17 cellular contexts compared by ENCODE assay signal in genomic region chr1:115665319-115665718, GRCh38. TPM values are rescaled to one million over a fixed set of nuclear protein-coding genes. Genes with fewer than 3 reads are reported as not detected.
A peak's percentile ranks its signal among the peaks of the same experiment; 100 is the strongest.
DNase-seq lines count a peak whose midpoint lies in the region; ATAC-seq lines count a peak whose summit lies in the region.
"Had no signal": no experiment of that assay in that cellular context is flagged by ENCODE, and none has a peak within 500 bp of the region (broad histone marks: within the 10 kb centered on the region; RNA-seq: fewer than 3 reads in every experiment).

No MANE protein-coding gene starts in this region.

- ATAC-seq in GM21360 (IDR thresholded peaks at IDR 0.05; ENCODE audit: unreplicated experiment) (no peak), GM21367 (IDR thresholded peaks at IDR 0.05; ENCODE audit: unreplicated experiment) (no peak)
- ATAC-seq: activated T-cell treated with anti-CD3 and anti-CD28 coated beads, Interleukin-2, amount 50 U/mL, for 4 hours; stimulated activated naive CD8-positive, alpha-beta T cell treated with anti-CD3 and anti-CD28 coated beads, Interleukin-15, amount 100 ng/mL, for 72 hours had no signal

- peak; percentile 55 for DNase-seq in NCI-H2171 treated with DMSO at 0.1 percent for 48 hours (lab: John Stamatoyannopoulos, UW)
- DNase-seq in NCI-H2171 (lab: John Stamatoyannopoulos, UW) = no peak
- peak; percentile 56 for DNase-seq in NCI-H345 treated with DMSO at 0.1 percent for 48 hours (lab: John Stamatoyannopoulos, UW; ENCODE audit: unreplicated experiment)
- DNase-seq in cerebellar cortex (ENCODE audit: low spot score) = peak; percentile 5
- DNase-seq in ureter (ENCODE audit: low spot score) = peak; percentile 85
- DNase-seq in iPS-NIHi7 (ENCODE audit: extremely low spot score) = no peak
- DNase-seq: ACHN; activated CD4-positive, alpha-beta T cell treated with anti-CD3 and anti-CD28 coated beads, Interleukin-2, amount 50 U/mL, for 4 hours; activated T-cell treated with anti-CD3 and anti-CD28 coated beads, Interleukin-2, amount 50 U/mL, for 4 hours; CD4-positive, CD25-positive, alpha-beta regulatory T cell; cortex of kidney; RPMI8226; sigmoid colon; stimulated activated CD4-positive, alpha-beta T cell treated with anti-CD3 and anti-CD28 coated beads, Interleukin-1b, Interleukin-23, amount 100 ng/mL, for 48 hours; stimulated activated naive CD8-positive, alpha-beta T cell treated with anti-CD3 and anti-CD28 coated beads, Interleukin-15, amount 100 ng/mL, for 72 hours had no signal

RNA-seq across cellular contexts. Expression of gene VANGL1, which starts 23.5 kb away (rescaled TPM):
- 19.2 TPM for total RNA-seq in ureter

Comparison
In these comparisons a context has a peak if more than half of its experiments do, and no peak if none do; other contexts are left out.
1. DNase-seq: peak in NCI-H2171 treated with DMSO at 0.1 percent for 48 hours (single experiment), NCI-H345 treated with DMSO at 0.1 percent for 48 hours (single experiment), cerebellar cortex (single experiment) and ureter (single experiment); none in NCI-H2171 (single experiment) and iPS-NIHi7 (single experiment).